ENCODE assay signal across 1 cellular context in the genomic region with DNA sequence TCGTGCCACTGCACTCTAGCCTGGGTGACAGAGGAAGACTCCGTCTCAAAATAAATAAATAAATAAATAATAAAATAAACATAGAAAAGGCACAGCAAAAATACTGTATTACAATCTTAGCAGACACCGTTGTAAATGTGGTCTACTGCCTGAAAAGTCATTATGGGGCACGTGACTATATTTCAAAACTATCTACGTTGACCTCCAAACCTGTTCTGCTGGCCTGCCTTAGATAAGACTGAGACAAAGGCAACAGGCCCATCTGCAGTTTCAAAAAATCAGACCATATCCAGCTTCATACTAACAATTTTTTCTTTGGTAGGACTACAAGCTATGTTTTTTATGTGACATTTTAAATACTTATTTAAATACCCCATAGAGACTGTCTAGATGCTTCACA.
TF ChIP-seq lines count a peak whose summit lies in the region.

No MANE protein-coding gene starts in this region.

TF ChIP-seq in K562, 482 proteins besides CTCF, POLR2A, EP300 and RAD21 (continued from another document):
- TF ChIP-seq CBX5 (IDR thresholded peaks at IDR 0.05; ENCODE audit: borderline replicate concordance, low read depth): 0 out of 2 replicates have a peak, but pooled peaks have one; percentile 7
- TF ChIP-seq, protein P1, sequence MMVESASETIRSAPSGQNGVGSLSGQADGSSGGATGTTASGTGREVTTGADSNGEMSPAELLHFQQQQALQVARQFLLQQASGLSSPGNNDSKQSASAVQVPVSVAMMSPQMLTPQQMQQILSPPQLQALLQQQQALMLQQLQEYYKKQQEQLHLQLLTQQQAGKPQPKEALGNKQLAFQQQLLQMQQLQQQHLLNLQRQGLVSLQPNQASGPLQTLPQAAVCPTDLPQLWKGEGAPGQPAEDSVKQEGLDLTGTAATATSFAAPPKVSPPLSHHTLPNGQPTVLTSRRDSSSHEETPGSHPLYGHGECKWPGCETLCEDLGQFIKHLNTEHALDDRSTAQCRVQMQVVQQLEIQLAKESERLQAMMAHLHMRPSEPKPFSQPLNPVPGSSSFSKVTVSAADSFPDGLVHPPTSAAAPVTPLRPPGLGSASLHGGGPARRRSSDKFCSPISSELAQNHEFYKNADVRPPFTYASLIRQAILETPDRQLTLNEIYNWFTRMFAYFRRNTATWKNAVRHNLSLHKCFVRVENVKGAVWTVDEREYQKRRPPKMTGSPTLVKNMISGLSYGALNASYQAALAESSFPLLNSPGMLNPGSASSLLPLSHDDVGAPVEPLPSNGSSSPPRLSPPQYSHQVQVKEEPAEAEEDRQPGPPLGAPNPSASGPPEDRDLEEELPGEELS (CRISPR knock-in tag; IDR thresholded peaks at IDR 0.05; ENCODE audit: borderline replicate concordance): no peak
- TF ChIP-seq, protein P2, sequence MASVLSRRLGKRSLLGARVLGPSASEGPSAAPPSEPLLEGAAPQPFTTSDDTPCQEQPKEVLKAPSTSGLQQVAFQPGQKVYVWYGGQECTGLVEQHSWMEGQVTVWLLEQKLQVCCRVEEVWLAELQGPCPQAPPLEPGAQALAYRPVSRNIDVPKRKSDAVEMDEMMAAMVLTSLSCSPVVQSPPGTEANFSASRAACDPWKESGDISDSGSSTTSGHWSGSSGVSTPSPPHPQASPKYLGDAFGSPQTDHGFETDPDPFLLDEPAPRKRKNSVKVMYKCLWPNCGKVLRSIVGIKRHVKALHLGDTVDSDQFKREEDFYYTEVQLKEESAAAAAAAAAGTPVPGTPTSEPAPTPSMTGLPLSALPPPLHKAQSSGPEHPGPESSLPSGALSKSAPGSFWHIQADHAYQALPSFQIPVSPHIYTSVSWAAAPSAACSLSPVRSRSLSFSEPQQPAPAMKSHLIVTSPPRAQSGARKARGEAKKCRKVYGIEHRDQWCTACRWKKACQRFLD (CRISPR knock-in tag; IDR thresholded peaks at IDR 0.05): 0 out of 2 replicates have a peak, but pooled peaks have one; percentile 24
- no peak for TF ChIP-seq SRSF9 (IDR thresholded peaks at IDR 0.05; ENCODE audit: borderline replicate concordance, low read depth, low read length)
- TF ChIP-seq ZNF644 (tag; IDR thresholded peaks at IDR 0.05; ENCODE audit: low read depth): peak; percentile 60; the same call in 1 of the 2 replicates
- TF ChIP-seq CCNT2 (IDR thresholded peaks at IDR 0.05; ENCODE audit: borderline replicate concordance, extremely low read depth, insufficient read length, low read depth, low read length): no peak
- peak; percentile 68; the same call in 1 of the 2 replicates for TF ChIP-seq ADNP (tag; IDR thresholded peaks at IDR 0.05)
- TF ChIP-seq CXXC5 (CRISPR knock-in tag; IDR thresholded peaks at IDR 0.05): peak; percentile 77
- TF ChIP-seq KLF1 (tag; IDR thresholded peaks at IDR 0.05): no peak
- TF ChIP-seq IRF2 (CRISPR knock-in tag; IDR thresholded peaks at IDR 0.05): no peak
- TF ChIP-seq TRIM24 (IDR thresholded peaks at IDR 0.05): peak; percentile 51 to 80
- TF ChIP-seq TAF7 (tag; IDR thresholded peaks at IDR 0.05): 0 out of 2 replicates have a peak, but pooled peaks have one; percentile 24
- peak; percentile 86 for TF ChIP-seq TOE1 (IDR thresholded peaks at IDR 0.05; ENCODE audit: borderline replicate concordance)
- TF ChIP-seq TOE1 (CRISPR knock-in tag; IDR thresholded peaks at IDR 0.05; ENCODE audit: borderline replicate concordance, low read depth): no peak
- peak; percentile 57 for TF ChIP-seq STAT5A (IDR thresholded peaks at IDR 0.05; ENCODE audit: borderline replicate concordance, low read length)
- TF ChIP-seq NEUROD1 (IDR thresholded peaks at IDR 0.05; ENCODE audit: borderline replicate concordance, low read depth, low read length, partially characterized antibody): no peak
- 0 out of 2 replicates have a peak, but pooled peaks have one; percentile 49 for TF ChIP-seq PHF21A (IDR thresholded peaks at IDR 0.05; ENCODE audit: borderline replicate concordance, low read depth)
- TF ChIP-seq FOXM1 (IDR thresholded peaks at IDR 0.05; ENCODE audit: low read depth): peak; percentile 83
- no peak for TF ChIP-seq FOXM1 (CRISPR knock-in tag; IDR thresholded peaks at IDR 0.05; ENCODE audit: low read depth)
- TF ChIP-seq SMARCB1 (IDR thresholded peaks at IDR 0.05; ENCODE audit: insufficient read length, low read depth): no peak
- TF ChIP-seq ARNT (IDR thresholded peaks at IDR 0.05): peak in 1 of 2 experiments; percentile 28; a peak in 1 of 4 replicates
- no peak for TF ChIP-seq NCOA4 (IDR thresholded peaks at IDR 0.05; ENCODE audit: partially characterized antibody)
- no peak for TF ChIP-seq TGIF2 (CRISPR knock-in tag; IDR thresholded peaks at IDR 0.05)
- peak; percentile 70 for TF ChIP-seq POLR2AphosphoS5 (IDR thresholded peaks at IDR 0.05; ENCODE audit: control insufficient read depth, insufficient read depth, low read depth, low read length)
- TF ChIP-seq CHD2 (IDR thresholded peaks at IDR 0.05; ENCODE audit: low read depth, low read length): no peak
- TF ChIP-seq MTA2 (IDR thresholded peaks at IDR 0.05; ENCODE audit: low read depth): peak; percentile 41; the same call in 1 of the 2 replicates
- no peak for TF ChIP-seq NBN (IDR thresholded peaks at IDR 0.05; ENCODE audit: low read depth)
- no peak for TF ChIP-seq HDGF (IDR thresholded peaks at IDR 0.05)
- TF ChIP-seq SP1 (CRISPR knock-in tag; IDR thresholded peaks at IDR 0.05): no peak
- peak; percentile 89 for TF ChIP-seq CBFA2T3 (IDR thresholded peaks at IDR 0.05)
- TF ChIP-seq MTA3 (IDR thresholded peaks at IDR 0.05; ENCODE audit: borderline replicate concordance): no peak
- TF ChIP-seq CC2D1A (IDR thresholded peaks at IDR 0.05): peak; percentile 82
- TF ChIP-seq TBL1XR1 (IDR thresholded peaks at IDR 0.05; ENCODE audit: low read length in 2 of 2): 0 out of 4 replicates have a peak, but pooled peaks of 1 of the 2 experiments have one; percentile 13
- peak; percentile 85 for TF ChIP-seq CBFA2T2 (conservative IDR thresholded peaks at IDR 0.05)
- peak; percentile 57 for TF ChIP-seq ZFX (CRISPR knock-in tag; IDR thresholded peaks at IDR 0.05)
- no peak for TF ChIP-seq XRCC4 (IDR thresholded peaks at IDR 0.05; ENCODE audit: extremely low read depth, insufficient read depth, insufficient read length)
- TF ChIP-seq, protein P3, sequence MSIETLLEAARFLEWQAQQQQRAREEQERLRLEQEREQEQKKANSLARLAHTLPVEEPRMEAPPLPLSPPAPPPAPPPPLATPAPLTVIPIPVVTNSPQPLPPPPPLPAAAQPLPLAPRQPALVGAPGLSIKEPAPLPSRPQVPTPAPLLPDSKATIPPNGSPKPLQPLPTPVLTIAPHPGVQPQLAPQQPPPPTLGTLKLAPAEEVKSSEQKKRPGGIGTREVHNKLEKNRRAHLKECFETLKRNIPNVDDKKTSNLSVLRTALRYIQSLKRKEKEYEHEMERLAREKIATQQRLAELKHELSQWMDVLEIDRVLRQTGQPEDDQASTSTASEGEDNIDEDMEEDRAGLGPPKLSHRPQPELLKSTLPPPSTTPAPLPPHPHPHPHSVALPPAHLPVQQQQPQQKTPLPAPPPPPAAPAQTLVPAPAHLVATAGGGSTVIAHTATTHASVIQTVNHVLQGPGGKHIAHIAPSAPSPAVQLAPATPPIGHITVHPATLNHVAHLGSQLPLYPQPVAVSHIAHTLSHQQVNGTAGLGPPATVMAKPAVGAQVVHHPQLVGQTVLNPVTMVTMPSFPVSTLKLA (conservative IDR thresholded peaks at IDR 0.05): peak; percentile 33 to 45; a peak in 1 of 4 replicates
- TF ChIP-seq MTF1 (CRISPR knock-in tag; IDR thresholded peaks at IDR 0.05; ENCODE audit: borderline replicate concordance): no peak
- TF ChIP-seq, protein P4, sequence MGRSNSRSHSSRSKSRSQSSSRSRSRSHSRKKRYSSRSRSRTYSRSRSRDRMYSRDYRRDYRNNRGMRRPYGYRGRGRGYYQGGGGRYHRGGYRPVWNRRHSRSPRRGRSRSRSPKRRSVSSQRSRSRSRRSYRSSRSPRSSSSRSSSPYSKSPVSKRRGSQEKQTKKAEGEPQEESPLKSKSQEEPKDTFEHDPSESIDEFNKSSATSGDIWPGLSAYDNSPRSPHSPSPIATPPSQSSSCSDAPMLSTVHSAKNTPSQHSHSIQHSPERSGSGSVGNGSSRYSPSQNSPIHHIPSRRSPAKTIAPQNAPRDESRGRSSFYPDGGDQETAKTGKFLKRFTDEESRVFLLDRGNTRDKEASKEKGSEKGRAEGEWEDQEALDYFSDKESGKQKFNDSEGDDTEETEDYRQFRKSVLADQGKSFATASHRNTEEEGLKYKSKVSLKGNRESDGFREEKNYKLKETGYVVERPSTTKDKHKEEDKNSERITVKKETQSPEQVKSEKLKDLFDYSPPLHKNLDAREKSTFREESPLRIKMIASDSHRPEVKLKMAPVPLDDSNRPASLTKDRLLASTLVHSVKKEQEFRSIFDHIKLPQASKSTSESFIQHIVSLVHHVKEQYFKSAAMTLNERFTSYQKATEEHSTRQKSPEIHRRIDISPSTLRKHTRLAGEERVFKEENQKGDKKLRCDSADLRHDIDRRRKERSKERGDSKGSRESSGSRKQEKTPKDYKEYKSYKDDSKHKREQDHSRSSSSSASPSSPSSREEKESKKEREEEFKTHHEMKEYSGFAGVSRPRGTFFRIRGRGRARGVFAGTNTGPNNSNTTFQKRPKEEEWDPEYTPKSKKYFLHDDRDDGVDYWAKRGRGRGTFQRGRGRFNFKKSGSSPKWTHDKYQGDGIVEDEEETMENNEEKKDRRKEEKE (IDR thresholded peaks at IDR 0.05; ENCODE audit: borderline replicate concordance in 1 of 2, control insufficient read depth in 1 of 2, low read depth in 2 of 2, low read length in 1 of 2): 0 out of 4 replicates have a peak, but pooled peaks of 1 of the 2 experiments have one; percentile 33
- no peak for TF ChIP-seq DMBX1 (CRISPR knock-in tag; IDR thresholded peaks at IDR 0.05; ENCODE audit: borderline replicate concordance)
- TF ChIP-seq SMAD4 (CRISPR knock-in tag; conservative IDR thresholded peaks at IDR 0.05): peak; percentile 62; the same call in 1 of the 2 replicates
- TF ChIP-seq, protein P5, sequence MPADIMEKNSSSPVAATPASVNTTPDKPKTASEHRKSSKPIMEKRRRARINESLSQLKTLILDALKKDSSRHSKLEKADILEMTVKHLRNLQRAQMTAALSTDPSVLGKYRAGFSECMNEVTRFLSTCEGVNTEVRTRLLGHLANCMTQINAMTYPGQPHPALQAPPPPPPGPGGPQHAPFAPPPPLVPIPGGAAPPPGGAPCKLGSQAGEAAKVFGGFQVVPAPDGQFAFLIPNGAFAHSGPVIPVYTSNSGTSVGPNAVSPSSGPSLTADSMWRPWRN (IDR thresholded peaks at IDR 0.05; ENCODE audit: low read depth): no peak
- no peak for TF ChIP-seq ZC3H4 (CRISPR knock-in tag; IDR thresholded peaks at IDR 0.05; ENCODE audit: borderline replicate concordance)
- TF ChIP-seq, protein P6, sequence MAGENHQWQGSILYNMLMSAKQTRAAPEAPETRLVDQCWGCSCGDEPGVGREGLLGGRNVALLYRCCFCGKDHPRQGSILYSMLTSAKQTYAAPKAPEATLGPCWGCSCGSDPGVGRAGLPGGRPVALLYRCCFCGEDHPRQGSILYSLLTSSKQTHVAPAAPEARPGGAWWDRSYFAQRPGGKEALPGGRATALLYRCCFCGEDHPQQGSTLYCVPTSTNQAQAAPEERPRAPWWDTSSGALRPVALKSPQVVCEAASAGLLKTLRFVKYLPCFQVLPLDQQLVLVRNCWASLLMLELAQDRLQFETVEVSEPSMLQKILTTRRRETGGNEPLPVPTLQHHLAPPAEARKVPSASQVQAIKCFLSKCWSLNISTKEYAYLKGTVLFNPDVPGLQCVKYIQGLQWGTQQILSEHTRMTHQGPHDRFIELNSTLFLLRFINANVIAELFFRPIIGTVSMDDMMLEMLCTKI (IDR thresholded peaks at IDR 0.05; ENCODE audit: partially characterized antibody): no peak
- TF ChIP-seq, protein P7, sequence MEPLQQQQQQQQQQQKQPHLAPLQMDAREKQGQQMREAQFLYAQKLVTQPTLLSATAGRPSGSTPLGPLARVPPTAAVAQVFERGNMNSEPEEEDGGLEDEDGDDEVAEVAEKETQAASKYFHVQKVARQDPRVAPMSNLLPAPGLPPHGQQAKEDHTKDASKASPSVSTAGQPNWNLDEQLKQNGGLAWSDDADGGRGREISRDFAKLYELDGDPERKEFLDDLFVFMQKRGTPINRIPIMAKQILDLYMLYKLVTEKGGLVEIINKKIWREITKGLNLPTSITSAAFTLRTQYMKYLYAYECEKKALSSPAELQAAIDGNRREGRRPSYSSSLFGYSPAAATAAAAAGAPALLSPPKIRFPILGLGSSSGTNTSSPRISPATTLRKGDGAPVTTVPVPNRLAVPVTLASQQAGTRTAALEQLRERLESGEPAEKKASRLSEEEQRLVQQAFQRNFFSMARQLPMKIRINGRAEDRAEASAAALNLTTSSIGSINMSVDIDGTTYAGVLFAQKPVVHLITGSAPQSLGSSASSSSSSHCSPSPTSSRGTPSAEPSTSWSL (CRISPR knock-in tag; IDR thresholded peaks at IDR 0.05; ENCODE audit: borderline replicate concordance): no peak
- TF ChIP-seq NCOR1 (IDR thresholded peaks at IDR 0.05): peak; percentile 78
- TF ChIP-seq, protein P8, sequence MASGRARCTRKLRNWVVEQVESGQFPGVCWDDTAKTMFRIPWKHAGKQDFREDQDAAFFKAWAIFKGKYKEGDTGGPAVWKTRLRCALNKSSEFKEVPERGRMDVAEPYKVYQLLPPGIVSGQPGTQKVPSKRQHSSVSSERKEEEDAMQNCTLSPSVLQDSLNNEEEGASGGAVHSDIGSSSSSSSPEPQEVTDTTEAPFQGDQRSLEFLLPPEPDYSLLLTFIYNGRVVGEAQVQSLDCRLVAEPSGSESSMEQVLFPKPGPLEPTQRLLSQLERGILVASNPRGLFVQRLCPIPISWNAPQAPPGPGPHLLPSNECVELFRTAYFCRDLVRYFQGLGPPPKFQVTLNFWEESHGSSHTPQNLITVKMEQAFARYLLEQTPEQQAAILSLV (tag; IDR thresholded peaks at IDR 0.05): no peak
- 0 out of 4 replicates have a peak, but pooled peaks of 1 of the 2 experiments have one; percentile 47 for TF ChIP-seq HDAC1 (IDR thresholded peaks at IDR 0.05)
- TF ChIP-seq FOXJ2 (tag; IDR thresholded peaks at IDR 0.05): 0 out of 2 replicates have a peak, but pooled peaks have one; percentile 24
- TF ChIP-seq HDAC3 (IDR thresholded peaks at IDR 0.05; ENCODE audit: borderline replicate concordance, partially characterized antibody): peak; percentile 69
- TF ChIP-seq, protein P9, sequence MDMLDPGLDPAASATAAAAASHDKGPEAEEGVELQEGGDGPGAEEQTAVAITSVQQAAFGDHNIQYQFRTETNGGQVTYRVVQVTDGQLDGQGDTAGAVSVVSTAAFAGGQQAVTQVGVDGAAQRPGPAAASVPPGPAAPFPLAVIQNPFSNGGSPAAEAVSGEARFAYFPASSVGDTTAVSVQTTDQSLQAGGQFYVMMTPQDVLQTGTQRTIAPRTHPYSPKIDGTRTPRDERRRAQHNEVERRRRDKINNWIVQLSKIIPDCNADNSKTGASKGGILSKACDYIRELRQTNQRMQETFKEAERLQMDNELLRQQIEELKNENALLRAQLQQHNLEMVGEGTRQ (CRISPR knock-in tag; IDR thresholded peaks at IDR 0.05): peak; percentile 89
- TF ChIP-seq TAF15 (IDR thresholded peaks at IDR 0.05; ENCODE audit: low read depth, low read length): no peak
- peak; percentile 66; the same call in 1 of the 2 replicates for TF ChIP-seq GATAD2B (IDR thresholded peaks at IDR 0.05; ENCODE audit: borderline replicate concordance)
- peak; percentile 58 for TF ChIP-seq L3MBTL2 (IDR thresholded peaks at IDR 0.05)
- no peak for TF ChIP-seq KAT8 (IDR thresholded peaks at IDR 0.05; ENCODE audit: low read depth)
- no peak for TF ChIP-seq HEY1 (CRISPR knock-in tag; IDR thresholded peaks at IDR 0.05; ENCODE audit: borderline replicate concordance)
- TF ChIP-seq NR2C1 (IDR thresholded peaks at IDR 0.05): peak; percentile 68
- TF ChIP-seq NR2C1 (tag; IDR thresholded peaks at IDR 0.05): peak; percentile 71
TF ChIP-seq in K562: peak in this region for 56.
